Comparison of ENCODE assay signal across 14 cellular contexts in genomic region chr7:6248581-6248980, GRCh38. TPM values are rescaled to one million over a fixed set of nuclear protein-coding genes. Genes with fewer than 3 reads are reported as not detected.
A peak's percentile ranks its signal among the peaks of the same experiment; 100 is the strongest.
DNase-seq lines count a peak whose midpoint lies in the region; ATAC-seq, FAIRE-seq and TF ChIP-seq lines count a peak whose summit lies in the region.
"Had no signal": no experiment of that assay in that cellular context is flagged by ENCODE, and none has a peak within 500 bp of the region (broad histone marks: within the 10 kb centered on the region; RNA-seq: fewer than 3 reads in every experiment).

No MANE protein-coding gene starts in this region.

- no peak for TF ChIP-seq EP300 in H1 (IDR thresholded peaks at IDR 0.05; ENCODE audit: borderline replicate concordance in 1 of 2, low read depth in 2 of 2, low read length in 2 of 2)

- CTCF ChIA-PET in H1 (lab: Charles Lee; ENCODE audit: partially characterized antibody): interaction anchor here (1.0 to 2.4 kb wide), 6 partner anchors 18 to 84 kb away, joined by 3 to 9 read pairs (median 4); no protein-coding TSS in a partner anchor

- no peak overlapping the region for H3K4me3 Mint-ChIP-seq in CD4-positive, CD25-positive, alpha-beta regulatory T cell
- H3K4me3 Mint-ChIP-seq: activated CD4-positive, alpha-beta T cell treated with anti-CD3 and anti-CD28 coated beads, Interleukin-2, amount 10 ng/mL, durations not matched to agents 7 days and 5 days; activated naive CD4-positive, alpha-beta T cell treated with anti-CD3 and anti-CD28 coated beads, Interleukin-2, amount 10 ng/mL, durations not matched to agents 7 days and 5 days had no signal

- H4K8ac ChIP-seq in H1 (ENCODE audit: extremely low read depth, insufficient read depth, low read length): peak overlapping the region; percentile 4; the same call in 1 of the 2 replicates

- no peaks in the 10 kb centered on the region for H3K4me1 ChIP-seq in CD4-positive, CD25-positive, alpha-beta regulatory T cell (ENCODE audit: control insufficient read depth, insufficient read depth, low read length, poor library complexity, severe bottlenecking)
- H3K4me1 ChIP-seq in H1 (replicated peaks in 1 of 4; ENCODE audit: control insufficient read depth in 3 of 4, insufficient read depth in 4 of 4, low read length in 3 of 4): peaks cover 0 to 2% (median under 1%) of the 10 kb centered on the region in 4 experiments; a peak in 4 of 7 replicates

- H2AK5ac ChIP-seq in H1 (ENCODE audit: low read depth, low read length): no peak overlapping the region

- no peak for TF ChIP-seq CTCF in H1 (IDR thresholded peaks at IDR 0.05; ENCODE audit: control extremely low read depth in 1 of 3, insufficient read depth in 1 of 3, low read depth in 1 of 3, low read length in 3 of 3)
- no peak for TF ChIP-seq CTCF in coronary artery (IDR thresholded peaks at IDR 0.05)

- H3K79me1 ChIP-seq in H1 (ENCODE audit: low read depth, low read length): no peaks in the 10 kb centered on the region

- no peak overlapping the region for H3K9ac ChIP-seq in H1 (replicated peaks in 1 of 4; ENCODE audit: extremely low read depth in 1 of 4, low read depth in 3 of 4, low read length in 3 of 4)

- no peak overlapping the region for H2AFZ ChIP-seq in H1 (ENCODE audit: low read length)

- peaks cover 0 to 2% (median 0%) of the 10 kb centered on the region in 7 donors for H3K9me3 Mint-ChIP-seq in CD4-positive, CD25-positive, alpha-beta regulatory T cell
- H3K9me3 Mint-ChIP-seq: activated CD4-positive, alpha-beta T cell treated with anti-CD3 and anti-CD28 coated beads, Interleukin-2, amount 10 ng/mL, durations not matched to agents 7 days and 5 days; activated naive CD4-positive, alpha-beta T cell treated with anti-CD3 and anti-CD28 coated beads, Interleukin-2, amount 10 ng/mL, durations not matched to agents 7 days and 5 days; CD8-positive, alpha-beta memory T cell had no signal

- peak overlapping the region; percentile 16; the same call in 1 of the 2 replicates for H2BK15ac ChIP-seq in H1 (ENCODE audit: low read length)

- peaks cover 7 to 23% (median 20%) of the 10 kb centered on the region in 4 donors for H3K4me1 Mint-ChIP-seq in CD4-positive, CD25-positive, alpha-beta regulatory T cell
- H3K4me1 Mint-ChIP-seq: activated naive CD4-positive, alpha-beta T cell treated with anti-CD3 and anti-CD28 coated beads, Interleukin-2, amount 10 ng/mL, durations not matched to agents 7 days and 5 days had no signal

- H3K27ac ChIP-seq in CD4-positive, CD25-positive, alpha-beta regulatory T cell (ENCODE audit: insufficient read depth, low read length, poor library complexity, severe bottlenecking): no peak overlapping the region
- H3K27ac ChIP-seq in H1 (ENCODE audit: low read depth, low read length): no peak overlapping the region
- no peak overlapping the region for H3K27ac ChIP-seq in coronary artery

- no peak for DNase-seq in CD4-positive, CD25-positive, alpha-beta regulatory T cell
- DNase-seq in MV-4-11 (lab: John Stamatoyannopoulos, UW) (peak; percentile 76), H1 (ENCODE audit: low read depth in 1 of 2, low spot score in 2 of 2) (no peak), myocyte (ENCODE audit: low read depth) (peak; percentile 81), NCI-H1417 (lab: John Stamatoyannopoulos, UW) (no peak), coronary artery (ENCODE audit: low spot score) (no peak)
- DNase-seq: activated CD4-positive, alpha-beta T cell treated with anti-CD3 and anti-CD28 coated beads, Interleukin-2, amount 10 ng/mL, durations not matched to agents 7 days and 5 days; activated naive CD4-positive, alpha-beta T cell treated with anti-CD3 and anti-CD28 coated beads, Interleukin-2, amount 10 ng/mL, durations not matched to agents 7 days and 5 days; CD8-positive, alpha-beta memory T cell; dorsolateral prefrontal cortex; hippocampal formation; KBM-7 had no signal

- peaks cover 0 to 1% of the 10 kb centered on the region in 2 experiments for H4K20me1 ChIP-seq in H1 (replicated peaks in 1 of 2; ENCODE audit: control insufficient read depth in 1 of 2, insufficient read depth in 2 of 2, low read length in 2 of 2)

- H3K23ac ChIP-seq in H1 (ENCODE audit: insufficient read length): no peak overlapping the region

- 100% methylated on average over 6 of the region's 6 CpGs; no CpG with 5 or more reads in 1 of the 2 experiments for WGBS in H1 (ENCODE audit: extremely low coverage in 1 of 2, insufficient coverage in 1 of 2, insufficient read length in 1 of 2, insufficient replicate concordance in 2 of 2, low coverage in 1 of 2, low lambda C conversion rate in 2 of 2, missing lambda C conversion rate in 1 of 2), 2 experiments

- H3K4me3 ChIP-seq in CD4-positive, CD25-positive, alpha-beta regulatory T cell (ENCODE audit: low read depth, low read length): no peak overlapping the region
- H3K4me3 ChIP-seq in H1 (ENCODE audit: extremely low read depth in 1 of 4, insufficient read depth in 2 of 4, low read depth in 3 of 4, low read length in 4 of 4): no peak overlapping the region
- H3K4me3 ChIP-seq in coronary artery: no peak overlapping the region
- H3K4me3 ChIP-seq: dorsolateral prefrontal cortex had no signal

- no peaks in the 10 kb centered on the region for H3K9me3 ChIP-seq in CD4-positive, CD25-positive, alpha-beta regulatory T cell (ENCODE audit: control insufficient read depth in 2 of 2, low read length in 2 of 2)
- H3K9me3 ChIP-seq in H1 (ENCODE audit: insufficient read depth in 2 of 2, low read depth in 1 of 2, low read length in 1 of 2): no peaks in the 10 kb centered on the region

- H3K56ac ChIP-seq in H1 (replicated peaks; ENCODE audit: insufficient read length, low read depth, low read length): no peak overlapping the region

- 0 out of 2 replicates have a peak overlapping the region, but pooled peaks have one; percentile 35 for H2BK5ac ChIP-seq in H1 (ENCODE audit: low read depth, low read length)

- POLR2A ChIA-PET in H1 (lab: Charles Lee; ENCODE audit: partially characterized antibody): interaction anchor here (0.6 to 2.2 kb wide), 4 partner anchors 9 to 133 kb away, joined by 3 to 6 read pairs (median 4); no protein-coding TSS in a partner anchor

- H3K27ac Mint-ChIP-seq in CD4-positive, CD25-positive, alpha-beta regulatory T cell: peak overlapping the region in 2 of 3 donors; percentile 12 to 57
- H3K27ac Mint-ChIP-seq: activated CD4-positive, alpha-beta T cell treated with anti-CD3 and anti-CD28 coated beads, Interleukin-2, amount 10 ng/mL, durations not matched to agents 7 days and 5 days; activated naive CD4-positive, alpha-beta T cell treated with anti-CD3 and anti-CD28 coated beads, Interleukin-2, amount 10 ng/mL, durations not matched to agents 7 days and 5 days had no signal

- no peak overlapping the region for H3K4me2 ChIP-seq in H1 (ENCODE audit: insufficient read depth in 1 of 2, low read depth in 2 of 2, low read length in 2 of 2)

- H3K36me3 ChIP-seq in CD4-positive, CD25-positive, alpha-beta regulatory T cell (ENCODE audit: control insufficient read depth, insufficient read depth, low read length): no peaks in the 10 kb centered on the region
- H3K36me3 ChIP-seq in H1 (ENCODE audit: control insufficient read depth in 2 of 4, insufficient read depth in 4 of 4, low read length in 3 of 4): no peaks in the 10 kb centered on the region

- H2BK12ac ChIP-seq in H1 (ENCODE audit: low read depth, low read length): peak overlapping the region; percentile 55; the same call in 1 of the 2 replicates

- H3K23me2 ChIP-seq in H1 (ENCODE audit: low read depth, low read length): no peaks in the 10 kb centered on the region

- H2BK20ac ChIP-seq in H1 (ENCODE audit: low read length): no peak overlapping the region; the same call in 1 of the 2 replicates

- no peak for TF ChIP-seq POLR2A in H1 (IDR thresholded peaks at IDR 0.05; ENCODE audit: control extremely low read depth in 1 of 2, low read depth in 2 of 2, low read length in 2 of 2)

- no peaks in the 10 kb centered on the region for H3K27me3 ChIP-seq in CD4-positive, CD25-positive, alpha-beta regulatory T cell (ENCODE audit: control insufficient read depth, insufficient read depth, low read length)
- H3K27me3 ChIP-seq in H1 (replicated peaks in 1 of 4; ENCODE audit: control insufficient read depth in 3 of 4, extremely low read depth in 1 of 4, insufficient read depth in 3 of 4, low read length in 3 of 4): no peaks in the 10 kb centered on the region
- H3K27me3 ChIP-seq: dorsolateral prefrontal cortex had no signal

- H3K36me3 Mint-ChIP-seq in CD4-positive, CD25-positive, alpha-beta regulatory T cell: no peaks in the 10 kb centered on the region
- H3K36me3 Mint-ChIP-seq: activated naive CD4-positive, alpha-beta T cell treated with anti-CD3 and anti-CD28 coated beads, Interleukin-2, amount 10 ng/mL, durations not matched to agents 7 days and 5 days; CD8-positive, alpha-beta memory T cell had no signal

- FAIRE-seq in H1 (lab: Jason Lieb, UNC): no peak

- H3K79me2 ChIP-seq in H1 (ENCODE audit: control insufficient read depth in 1 of 2, insufficient read depth in 2 of 2, low read length in 2 of 2): peaks cover 0 to 4% of the 10 kb centered on the region in 2 experiments; a peak in 1 of 4 replicates

- ATAC-seq in CD4-positive, CD25-positive, alpha-beta regulatory T cell (ENCODE audit: low read depth in 2 of 2): no peak
- ATAC-seq in HG03095 (IDR thresholded peaks at IDR 0.05; ENCODE audit: unreplicated experiment): no peak
- no peak for ATAC-seq in HG02642 (IDR thresholded peaks at IDR 0.05; ENCODE audit: poor library complexity, unreplicated experiment)

- H3K27me3 Mint-ChIP-seq in CD4-positive, CD25-positive, alpha-beta regulatory T cell: no peaks in the 10 kb centered on the region

- no peak overlapping the region for H3K18ac ChIP-seq in H1 (ENCODE audit: extremely low read depth, low read length)

- no peak overlapping the region for H4K5ac ChIP-seq in H1 (ENCODE audit: insufficient read length, low read depth, low read length)

- no peak overlapping the region for H4K91ac ChIP-seq in H1 (replicated peaks; ENCODE audit: insufficient read length, low read length)

- no peak overlapping the region for H3K14ac ChIP-seq in H1 (ENCODE audit: insufficient read length)

- no peak overlapping the region for H3K4ac ChIP-seq in H1 (replicated peaks; ENCODE audit: insufficient read length, low read depth, low read length)

- no peak overlapping the region for H2BK120ac ChIP-seq in H1 (replicated peaks; ENCODE audit: low read depth, low read length)

- no peak for TF ChIP-seq RAD21 in H1 (IDR thresholded peaks at IDR 0.05 in 1 of 2, conservative IDR thresholded peaks at IDR 0.05 in 1 of 2; ENCODE audit: low read depth in 2 of 2, low read length in 2 of 2)

RNA-seq across cellular contexts. Expression of gene CYTH3, which starts 23.8 kb away (rescaled TPM):
- total RNA-seq in CD4-positive, CD25-positive, alpha-beta regulatory T cell: 14.3 TPM
- polyA plus RNA-seq in CD4-positive, CD25-positive, alpha-beta regulatory T cell: 1 to 10 TPM; 1.4 to 4.0 (median 3.3) TPM
- total RNA-seq in H1 (2021; fragmentation: NEBNext Ultra II Directional; extraction: Animal tissue kit (Norgen Biotek cat#: 25700)): 9.7 and 11.9 TPM in 2 replicates
- 10.3 and 15.4 TPM in 2 replicates for polyA plus RNA-seq in H1 (2011; rRNA removed)
- 9.3 TPM for polyA plus RNA-seq in H1 (2011; cell fraction: cytosol; rRNA removed)
- 24.2 TPM for polyA plus RNA-seq in H1 (2011; cell fraction: nucleus; rRNA removed)
- 7.1 to 10.0 TPM (median 9.3 TPM) in 4 replicates for polyA plus RNA-seq in H1 (2012, experiment 1 of 2)
- 3.8 TPM for polyA plus RNA-seq in H1 (2012, experiment 2 of 2)
- polyA plus RNA-seq in H1 (2013, experiment 1 of 2): 8.0 TPM
- 9.2 TPM for polyA plus RNA-seq in H1 (2013, experiment 2 of 2)
- 5.1 and 10.3 TPM in 2 replicates for polyA minus RNA-seq in H1 (2011; rRNA and poly(A)+ RNA removed)
- polyA minus RNA-seq in H1 (2011; cell fraction: cytosol; rRNA and poly(A)+ RNA removed): 9.4 TPM
- 11.6 TPM for polyA minus RNA-seq in H1 (2011; cell fraction: nucleus; rRNA and poly(A)+ RNA removed)
- 27.4 and 58.6 TPM in 2 replicates for total RNA-seq in myocyte
- polyA plus RNA-seq in myocyte (2012): 88.7 TPM

Comparison
In these comparisons a context has a peak if more than half of its experiments do, and no peak if none do; other contexts are left out.
1. DNase-seq: peak in MV-4-11 (single experiment) and myocyte (single experiment); none in CD4-positive, CD25-positive, alpha-beta regulatory T cell (0 of 3), H1 (0 of 2), NCI-H1417 (0 of 3) and coronary artery (single experiment).